28 cellular contexts compared by ENCODE assay signal in the genomic region with DNA sequence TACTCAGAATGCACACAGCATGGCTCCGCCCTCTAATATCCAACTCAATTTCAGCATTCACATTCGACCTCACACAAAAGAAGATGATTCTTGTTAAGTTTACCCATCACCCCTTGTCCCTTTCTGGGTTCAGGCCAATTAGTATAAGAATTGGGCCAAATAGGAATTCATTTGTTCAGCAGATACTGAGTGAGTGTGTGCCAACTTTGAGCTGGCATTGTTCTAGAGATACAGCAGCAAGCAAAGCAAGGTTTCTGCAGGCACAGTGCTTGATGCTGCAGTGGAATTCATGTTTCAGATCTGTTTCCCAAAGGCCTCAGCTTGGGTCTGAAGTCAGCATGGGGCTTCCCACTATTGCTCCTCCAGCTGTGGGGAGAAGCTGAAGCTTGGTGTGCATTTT. TPM values are rescaled to one million over a fixed set of nuclear protein-coding genes. Genes with fewer than 3 reads are reported as not detected.
DNase-seq lines count a peak whose midpoint lies in the region; ATAC-seq, FAIRE-seq and TF ChIP-seq lines count a peak whose summit lies in the region.
"Had no signal": no experiment of that assay in that cellular context is flagged by ENCODE, and none has a peak within 500 bp of the region (broad histone marks: within the 10 kb centered on the region; RNA-seq: fewer than 3 reads in every experiment).

No MANE protein-coding gene starts in this region.

- H3K36me3 ChIP-seq in ACC112 (ENCODE audit: insufficient read depth, low read length) (no peaks in the 10 kb centered on the region), PC-9 (ENCODE audit: low read depth) (no peaks in the 10 kb centered on the region), H1 (ENCODE audit: control insufficient read depth in 2 of 4, insufficient read depth in 4 of 4, low read length in 3 of 4) (no peaks in the 10 kb centered on the region), neural progenitor cell (no peaks in the 10 kb centered on the region), mucosa of descending colon (ENCODE audit: low read depth) (no peaks in the 10 kb centered on the region)
- H3K36me3 ChIP-seq in CD8-positive, alpha-beta memory T cell (ENCODE audit: insufficient read depth, low read length): no peaks in the 10 kb centered on the region
- no peaks in the 10 kb centered on the region for H3K36me3 ChIP-seq in naive thymus-derived CD4-positive, alpha-beta T cell (ENCODE audit: control insufficient read depth in 2 of 3, insufficient read depth in 3 of 3, low read length in 3 of 3)
- H3K36me3 ChIP-seq: heart left ventricle, left lung, SJCRH30, vagina had no signal

- H4K20me1 ChIP-seq in PC-9 (ENCODE audit: insufficient read depth) (no peaks in the 10 kb centered on the region), H1 (replicated peaks in 1 of 2; ENCODE audit: control insufficient read depth in 1 of 2, insufficient read depth in 2 of 2, low read length in 2 of 2) (no peaks in the 10 kb centered on the region), neural progenitor cell (ENCODE audit: low read depth) (no peaks in the 10 kb centered on the region)

- TF ChIP-seq EP300 in H1 (IDR thresholded peaks at IDR 0.05; ENCODE audit: borderline replicate concordance in 1 of 2, low read depth in 2 of 2, low read length in 2 of 2): no peak

- TF ChIP-seq POLR2A in H1 (IDR thresholded peaks at IDR 0.05; ENCODE audit: control extremely low read depth in 1 of 2, low read depth in 2 of 2, low read length in 2 of 2): no peak

- H3K9me3 ChIP-seq in PC-9 (ENCODE audit: insufficient read depth, low read depth) (no peaks in the 10 kb centered on the region), H1 (ENCODE audit: insufficient read depth in 2 of 2, low read depth in 1 of 2, low read length in 1 of 2) (no peaks in the 10 kb centered on the region), neural progenitor cell (ENCODE audit: low read depth) (no peaks in the 10 kb centered on the region), mucosa of descending colon (no peaks in the 10 kb centered on the region)
- no peaks in the 10 kb centered on the region for H3K9me3 ChIP-seq in CD8-positive, alpha-beta memory T cell (ENCODE audit: low read length)
- no peaks in the 10 kb centered on the region for H3K9me3 ChIP-seq in naive thymus-derived CD4-positive, alpha-beta T cell (ENCODE audit: control insufficient read depth in 2 of 3, low read length in 3 of 3)
- H3K9me3 ChIP-seq: heart left ventricle, left lung, SJCRH30, vagina had no signal

- no peaks in the 10 kb centered on the region; the same call in 1 of the 2 replicates for H3K79me1 ChIP-seq in H1 (ENCODE audit: low read depth, low read length)

- H3F3A ChIP-seq in PC-9 (ENCODE audit: insufficient read depth, low read depth): peaks cover 20% of the 10 kb centered on the region
- peaks cover 3% of the 10 kb centered on the region for H3F3A ChIP-seq in neural progenitor cell (ENCODE audit: low read depth)

- no peak overlapping the region for H2BK120ac ChIP-seq in H1 (replicated peaks; ENCODE audit: low read depth, low read length)

- H3K27ac Mint-ChIP-seq in neural progenitor cell: no peak overlapping the region
- H3K27ac Mint-ChIP-seq in CD8-positive, alpha-beta memory T cell: peak overlapping the region in 1 of 8 donors; percentile 54
- no peak overlapping the region for H3K27ac Mint-ChIP-seq in naive thymus-derived CD4-positive, alpha-beta T cell

- no peaks in the 10 kb centered on the region for H3K9me3 Mint-ChIP-seq in neural progenitor cell
- H3K9me3 Mint-ChIP-seq in CD8-positive, alpha-beta memory T cell: no peaks in the 10 kb centered on the region
- no peaks in the 10 kb centered on the region for H3K9me3 Mint-ChIP-seq in naive thymus-derived CD4-positive, alpha-beta T cell

- no peaks in the 10 kb centered on the region for H3K9me2 ChIP-seq in PC-9 (ENCODE audit: insufficient read depth)

- 0 out of 2 replicates have a peak overlapping the region, but pooled peaks have one; percentile 14 for H3K18ac ChIP-seq in H1 (ENCODE audit: extremely low read depth, low read length)

- H3K36me3 Mint-ChIP-seq in neural progenitor cell: no peaks in the 10 kb centered on the region
- H3K36me3 Mint-ChIP-seq in CD8-positive, alpha-beta memory T cell: peaks cover 0 to 1% (median 0%) of the 10 kb centered on the region in 3 donors
- H3K36me3 Mint-ChIP-seq in naive thymus-derived CD4-positive, alpha-beta T cell: no peaks in the 10 kb centered on the region

- H3K79me2 ChIP-seq in ACC112 (ENCODE audit: control insufficient read depth, insufficient read depth, low read length, unreplicated experiment): no peaks in the 10 kb centered on the region
- no peaks in the 10 kb centered on the region for H3K79me2 ChIP-seq in PC-9 (ENCODE audit: low read depth)
- H3K79me2 ChIP-seq in H1 (ENCODE audit: control insufficient read depth in 1 of 2, insufficient read depth in 2 of 2, low read length in 2 of 2): no peaks in the 10 kb centered on the region
- H3K79me2 ChIP-seq in neural progenitor cell (ENCODE audit: low read depth): no peaks in the 10 kb centered on the region

- H3K14ac ChIP-seq in H1 (ENCODE audit: insufficient read length): no peak overlapping the region

- no peak overlapping the region for H4K91ac ChIP-seq in H1 (replicated peaks; ENCODE audit: insufficient read length, low read length)

- no peaks in the 10 kb centered on the region for H3K27me3 ChIP-seq in ACC112 (ENCODE audit: insufficient read depth, low read length)
- no peaks in the 10 kb centered on the region for H3K27me3 ChIP-seq in PC-9 (ENCODE audit: insufficient read depth, low read depth)
- H3K27me3 ChIP-seq in H1 (replicated peaks in 1 of 4; ENCODE audit: control insufficient read depth in 3 of 4, extremely low read depth in 1 of 4, insufficient read depth in 3 of 4, low read length in 3 of 4): no peaks in the 10 kb centered on the region
- no peaks in the 10 kb centered on the region for H3K27me3 ChIP-seq in neural progenitor cell
- no peaks in the 10 kb centered on the region for H3K27me3 ChIP-seq in CD8-positive, alpha-beta memory T cell (ENCODE audit: insufficient read depth, low read length, poor library complexity, severe bottlenecking)
- no peaks in the 10 kb centered on the region for H3K27me3 ChIP-seq in naive thymus-derived CD4-positive, alpha-beta T cell (ENCODE audit: control insufficient read depth in 2 of 2, insufficient read depth in 2 of 2, low read length in 2 of 2)
- H3K27me3 ChIP-seq: heart left ventricle, SJCRH30, vagina had no signal

- peaks cover 2% of the 10 kb centered on the region for H3K27me3 Mint-ChIP-seq in neural progenitor cell (ENCODE audit: insufficient read depth, low read depth)
- H3K27me3 Mint-ChIP-seq in CD8-positive, alpha-beta memory T cell: peaks cover 0 to 17% of the 10 kb centered on the region in 2 donors
- peaks cover 0 to 18% (median 4%) of the 10 kb centered on the region in 5 donors for H3K27me3 Mint-ChIP-seq in naive thymus-derived CD4-positive, alpha-beta T cell

- H4K5ac ChIP-seq in H1 (ENCODE audit: insufficient read length, low read depth, low read length): no peak overlapping the region

- peaks cover 23% of the 10 kb centered on the region for H3K4me1 Mint-ChIP-seq in neural progenitor cell
- no peaks in the 10 kb centered on the region for H3K4me1 Mint-ChIP-seq in CD8-positive, alpha-beta memory T cell
- peaks cover 0 to 4% (median 0%) of the 10 kb centered on the region in 7 donors for H3K4me1 Mint-ChIP-seq in naive thymus-derived CD4-positive, alpha-beta T cell

- no peak overlapping the region for H2BK20ac ChIP-seq in H1 (ENCODE audit: low read length)

- no peak for FAIRE-seq in H1 (lab: Jason Lieb, UNC)
- FAIRE-seq: A204.1, GM19239 had no signal

- no peak overlapping the region for H4K8ac ChIP-seq in H1 (ENCODE audit: extremely low read depth, insufficient read depth, low read length)

- no peak for DNase-seq in PC-9
- no peak for DNase-seq in H1 (ENCODE audit: low read depth in 1 of 2, low spot score in 2 of 2)
- DNase-seq in neural progenitor cell (ENCODE audit: low spot score): no peak
- DNase-seq in CD8-positive, alpha-beta memory T cell: no peak
- no peak for DNase-seq in mucosa of descending colon
- no peak for DNase-seq in naive thymus-derived CD4-positive, alpha-beta T cell
- DNase-seq in Right ventricle myocardium inferior (ENCODE audit: missing footprints): no peak
- DNase-seq: activated CD8-positive, alpha-beta memory T cell treated with anti-CD3 and anti-CD28 coated beads, Interleukin-2, amount 50 U/mL, for 48 hours; activated gamma-delta T cell treated with Interleukin-2 at 50 U/mL for 16 hours; cerebellar nuclear complex; effector memory CD4-positive, alpha-beta T cell; GDM1; Karpas-422; left lung; NCI-H2029 treated with DMSO at 0.1 percent for 48 hours; retina; stimulated activated CD4-positive, alpha-beta T cell treated with anti-CD3 and anti-CD28 coated beads, Interleukin-15, amount 100 ng/mL, for 24 hours; T-helper 2 cell had no signal

- intact Hi-C loops in PC-9 (cut with micrococcal nuclease; ENCODE audit: unreplicated experiment): no loop called here
- intact Hi-C loops in mucosa of descending colon (cut with DNase I, micrococcal nuclease): no loop called here
- intact Hi-C loops in naive thymus-derived CD4-positive, alpha-beta T cell (cut with micrococcal nuclease): no loop called here
- intact Hi-C loops in Right ventricle myocardium inferior (cut with DNase I): no loop called here

- H2BK15ac ChIP-seq in H1 (ENCODE audit: low read length): no peak overlapping the region; the same call in 1 of the 2 replicates

- H3K4me3 ChIP-seq in ACC112 (ENCODE audit: low read depth, low read length) (no peak overlapping the region; the same call in 1 of the 2 replicates), PC-9 (no peak overlapping the region), H1 (ENCODE audit: extremely low read depth in 1 of 4, insufficient read depth in 2 of 4, low read depth in 3 of 4, low read length in 4 of 4) (no peak overlapping the region), neural progenitor cell (no peak overlapping the region), mucosa of descending colon (no peak overlapping the region)
- H3K4me3 ChIP-seq in CD8-positive, alpha-beta memory T cell (ENCODE audit: low read length): no peak overlapping the region
- no peak overlapping the region for H3K4me3 ChIP-seq in naive thymus-derived CD4-positive, alpha-beta T cell (ENCODE audit: low read length)
- H3K4me3 ChIP-seq: heart left ventricle, left lung, SJCRH30, vagina had no signal

- peak overlapping the region; percentile 90 for H3K27ac ChIP-seq in ACC112 (ENCODE audit: low read depth, low read length)
- H3K27ac ChIP-seq in PC-9: peak overlapping the region; percentile 88
- no peak overlapping the region for H3K27ac ChIP-seq in H1 (ENCODE audit: low read depth, low read length)
- H3K27ac ChIP-seq in neural progenitor cell: no peak overlapping the region
- H3K27ac ChIP-seq in CD8-positive, alpha-beta memory T cell (ENCODE audit: low read depth, low read length): no peak overlapping the region
- no peak overlapping the region for H3K27ac ChIP-seq in naive thymus-derived CD4-positive, alpha-beta T cell (ENCODE audit: low read depth, low read length)
- H3K27ac ChIP-seq: C4-2B, heart left ventricle, left lung, SJCRH30, vagina, VCaP had no signal

- H2BK5ac ChIP-seq in H1 (ENCODE audit: low read depth, low read length): no peak overlapping the region

- no peak overlapping the region for H3K56ac ChIP-seq in H1 (replicated peaks; ENCODE audit: insufficient read length, low read depth, low read length)

- H3K23ac ChIP-seq in H1 (ENCODE audit: insufficient read length): no peak overlapping the region

- POLR2A ChIA-PET in PC-9 (lab: Charles Lee; ENCODE audit: unreplicated experiment) (no interaction called here), H1 (lab: Charles Lee; ENCODE audit: partially characterized antibody) (interaction anchor here (1.0 to 2.1 kb wide), 4 partner anchors 12 to 17 kb away, joined by 3 to 6 read pairs (median 4); no protein-coding TSS in a partner anchor)
- POLR2A ChIA-PET in CD8-positive, alpha-beta memory T cell (lab: Charles Lee): no interaction called here
- POLR2A ChIA-PET in naive thymus-derived CD4-positive, alpha-beta T cell (lab: Charles Lee): interaction anchor here (0.8 kb wide), 1 partner anchor 27 kb away, joined by 4 read pairs; no protein-coding TSS in a partner anchor

- no peak overlapping the region for H2BK12ac ChIP-seq in H1 (ENCODE audit: low read depth, low read length)

- TF ChIP-seq RAD21 in H1 (IDR thresholded peaks at IDR 0.05 in 1 of 2, conservative IDR thresholded peaks at IDR 0.05 in 1 of 2; ENCODE audit: low read depth in 2 of 2, low read length in 2 of 2): no peak

- H3K4me2 ChIP-seq in PC-9: peak overlapping the region; percentile 68
- no peak overlapping the region for H3K4me2 ChIP-seq in H1 (ENCODE audit: insufficient read depth in 1 of 2, low read depth in 2 of 2, low read length in 2 of 2)
- H3K4me2 ChIP-seq in neural progenitor cell: no peak overlapping the region

- peaks cover 50% of the 10 kb centered on the region for H3K4me1 ChIP-seq in ACC112 (ENCODE audit: control insufficient read depth, insufficient read depth, low read length, unreplicated experiment)
- peaks cover 30% of the 10 kb centered on the region for H3K4me1 ChIP-seq in PC-9 (replicated peaks; ENCODE audit: insufficient read depth)
- peaks cover 0 to 5% (median 0%) of the 10 kb centered on the region in 4 experiments; a peak in 1 of 7 replicates for H3K4me1 ChIP-seq in H1 (replicated peaks in 1 of 4; ENCODE audit: control insufficient read depth in 3 of 4, insufficient read depth in 4 of 4, low read length in 3 of 4)
- peaks cover 4% of the 10 kb centered on the region for H3K4me1 ChIP-seq in neural progenitor cell
- H3K4me1 ChIP-seq in CD8-positive, alpha-beta memory T cell (ENCODE audit: insufficient read depth, low read length): no peaks in the 10 kb centered on the region
- H3K4me1 ChIP-seq in mucosa of descending colon (ENCODE audit: low read depth): no peaks in the 10 kb centered on the region
- H3K4me1 ChIP-seq in naive thymus-derived CD4-positive, alpha-beta T cell (ENCODE audit: control insufficient read depth in 2 of 2, insufficient read depth in 2 of 2, low read length in 2 of 2): no peaks in the 10 kb centered on the region
- H3K4me1 ChIP-seq: vagina had no signal

- ATAC-seq in mucosa of descending colon (no peak), Right ventricle myocardium inferior (no peak)
- no peak for ATAC-seq in naive thymus-derived CD4-positive, alpha-beta T cell

- H3K9ac ChIP-seq in H1 (replicated peaks in 1 of 4; ENCODE audit: extremely low read depth in 1 of 4, low read depth in 3 of 4, low read length in 3 of 4) (no peak overlapping the region), neural progenitor cell (no peak overlapping the region)

- CTCF ChIA-PET in PC-9 (lab: Charles Lee): interaction anchor here (0.5 kb wide), 1 partner anchor 356 kb away, joined by 8 read pairs; no protein-coding TSS in a partner anchor
- CTCF ChIA-PET in H1 (lab: Charles Lee; ENCODE audit: partially characterized antibody): interaction anchor here (0.6 to 2.0 kb wide), 2 partner anchors 10 to 49 kb away, joined by 3 to 10 read pairs; no protein-coding TSS in a partner anchor
- CTCF ChIA-PET in CD8-positive, alpha-beta memory T cell (lab: Charles Lee): interaction anchor here (0.7 to 2.0 kb wide), 3 partner anchors 10 to 27 kb away, joined by 3 to 5 read pairs (median 3); a partner anchor contains a TSS
- CTCF ChIA-PET in naive thymus-derived CD4-positive, alpha-beta T cell (lab: Charles Lee): interaction anchor here (0.7 kb wide), 2 partner anchors 517 to 765 kb away, joined by 3 to 4 read pairs; a partner anchor contains a TSS

- 83% methylated on average over 2 of the region's 2 CpGs; no CpG with 5 or more reads in 1 of the 2 experiments for WGBS in H1 (ENCODE audit: extremely low coverage in 1 of 2, insufficient coverage in 1 of 2, insufficient read length in 1 of 2, insufficient replicate concordance in 2 of 2, low coverage in 1 of 2, low lambda C conversion rate in 2 of 2, missing lambda C conversion rate in 1 of 2), 2 experiments

- H2AFZ ChIP-seq in ACC112 (ENCODE audit: low read length, unreplicated experiment): no peak overlapping the region
- peak overlapping the region; percentile 69; the same call in 1 of the 2 replicates for H2AFZ ChIP-seq in PC-9
- 0 out of 2 replicates have a peak overlapping the region, but pooled peaks have one; percentile 6 for H2AFZ ChIP-seq in H1 (ENCODE audit: low read length)
- H2AFZ ChIP-seq in neural progenitor cell (replicated peaks): peak overlapping the region; percentile 53

- H3K4ac ChIP-seq in H1 (replicated peaks; ENCODE audit: insufficient read length, low read depth, low read length): no peak overlapping the region

- BruUV-seq in PC-9 (replicated peaks; lab: Mats Ljungman, UMichigan): no TSS peak

- H2AK5ac ChIP-seq in H1 (ENCODE audit: low read depth, low read length): no peak overlapping the region

- no peaks in the 10 kb centered on the region for H3K23me2 ChIP-seq in H1 (ENCODE audit: low read depth, low read length)

- TF ChIP-seq CTCF in PC-9 (conservative IDR thresholded peaks at IDR 0.05) (no peak), H1 (IDR thresholded peaks at IDR 0.05; ENCODE audit: control extremely low read depth in 1 of 3, insufficient read depth in 1 of 3, low read depth in 1 of 3, low read length in 3 of 3) (no peak), neural progenitor cell (IDR thresholded peaks at IDR 0.05) (no peak), mucosa of descending colon (IDR thresholded peaks at IDR 0.05) (no peak)

- no peak overlapping the region for H3K4me3 Mint-ChIP-seq in neural progenitor cell
- no peak overlapping the region for H3K4me3 Mint-ChIP-seq in CD8-positive, alpha-beta memory T cell
- no peak overlapping the region for H3K4me3 Mint-ChIP-seq in naive thymus-derived CD4-positive, alpha-beta T cell

RNA-seq across cellular contexts. Expression of a gene that starts 6.5 kb away (rescaled TPM):
- total RNA-seq in PC-9 (2021): 0.20 TPM in 1 of 2 replicates, not detected in the other
- total RNA-seq in H1 (2021; fragmentation: NEBNext Ultra II Directional; extraction: Animal tissue kit (Norgen Biotek cat#: 25700)): 0.13 and 0.36 TPM in 2 replicates
- 0.09 and 0.20 TPM in 2 replicates for polyA plus RNA-seq in H1 (2011; rRNA removed)
- 0.19 TPM for polyA plus RNA-seq in H1 (2011; cell fraction: cytosol; rRNA removed)
- 0.20 TPM for polyA plus RNA-seq in H1 (2011; cell fraction: nucleus; rRNA removed)
- 0.16 to 0.24 TPM (median 0.20 TPM) in 4 replicates for polyA plus RNA-seq in H1 (2012, experiment 1 of 2)
- not detected for polyA plus RNA-seq in H1 (2012, experiment 2 of 2)
- 0.10 TPM for polyA plus RNA-seq in H1 (2013, experiment 1 of 2)
- 0.11 TPM for polyA plus RNA-seq in H1 (2013, experiment 2 of 2)
- 0.25 and 0.95 TPM in 2 replicates for polyA minus RNA-seq in H1 (2011; rRNA and poly(A)+ RNA removed)
- polyA minus RNA-seq in H1 (2011; cell fraction: cytosol; rRNA and poly(A)+ RNA removed): not detected
- 0.30 TPM for polyA minus RNA-seq in H1 (2011; cell fraction: nucleus; rRNA and poly(A)+ RNA removed)
- 0.34 and 0.37 TPM in 2 replicates for total RNA-seq in neural progenitor cell (ENCODE audit: low replicate concordance)
- total RNA-seq in CD8-positive, alpha-beta memory T cell: under 1 TPM in 1 of 2 experiments, not detected in 1; 0.09 TPM
- polyA plus RNA-seq in CD8-positive, alpha-beta memory T cell: not detected
- total RNA-seq in mucosa of descending colon: not detected
- under 1 TPM in 2 of 5 experiments, not detected in 3; 0.13 to 0.22 TPM for total RNA-seq in naive thymus-derived CD4-positive, alpha-beta T cell
- not detected for polyA plus RNA-seq in naive thymus-derived CD4-positive, alpha-beta T cell
- total RNA-seq in Right ventricle myocardium inferior: not detected
- total RNA-seq: HT1080, left lung, subcutaneous adipose tissue, vagina had no signal
- polyA plus RNA-seq: heart left ventricle had no signal

RNA-seq across cellular contexts. Expression of a gene that starts 27.1 kb away (rescaled TPM):
- total RNA-seq in PC-9 (2021) (38.0 and 48.9 TPM in 2 replicates), neural progenitor cell (ENCODE audit: low replicate concordance) (35.1 and 40.7 TPM in 2 replicates), mucosa of descending colon (10 to 100 TPM; 32.8 to 38.3 (median 38.2) TPM), Right ventricle myocardium inferior (16.9 TPM)
- 46.4 and 50.6 TPM in 2 replicates for total RNA-seq in H1 (2021; fragmentation: NEBNext Ultra II Directional; extraction: Animal tissue kit (Norgen Biotek cat#: 25700))
- polyA plus RNA-seq in H1 (2011; rRNA removed): 16.6 and 16.8 TPM in 2 replicates
- polyA plus RNA-seq in H1 (2011; cell fraction: cytosol; rRNA removed): 33.8 TPM
- 38.9 TPM for polyA plus RNA-seq in H1 (2011; cell fraction: nucleus; rRNA removed)
- 30.7 to 51.5 TPM (median 35.5 TPM) in 4 replicates for polyA plus RNA-seq in H1 (2012, experiment 1 of 2)
- 3.5 TPM for polyA plus RNA-seq in H1 (2012, experiment 2 of 2)
- 62.9 TPM for polyA plus RNA-seq in H1 (2013, experiment 1 of 2)
- 61.9 TPM for polyA plus RNA-seq in H1 (2013, experiment 2 of 2)
- polyA minus RNA-seq in H1 (2011; rRNA and poly(A)+ RNA removed): 21.2 and 23.5 TPM in 2 replicates
- polyA minus RNA-seq in H1 (2011; cell fraction: cytosol; rRNA and poly(A)+ RNA removed): 18.3 TPM
- 96.2 TPM for polyA minus RNA-seq in H1 (2011; cell fraction: nucleus; rRNA and poly(A)+ RNA removed)
- 10 to 100 TPM; 74.8 to 78.1 TPM for total RNA-seq in CD8-positive, alpha-beta memory T cell
- polyA plus RNA-seq in CD8-positive, alpha-beta memory T cell: 32.3 TPM
- 100 to 1,000 TPM in 4 of 5 experiments, 10 to 100 TPM in 1; 85.5 to 136 (median 118) TPM for total RNA-seq in naive thymus-derived CD4-positive, alpha-beta T cell
- polyA plus RNA-seq in naive thymus-derived CD4-positive, alpha-beta T cell: 10 to 100 TPM; 21.6 to 22.2 TPM

RNA-seq across cellular contexts. Expression of a gene that starts 27.2 kb away (rescaled TPM):
- 31.8 and 37.0 TPM in 2 replicates for total RNA-seq in PC-9 (2021)
- 34.3 and 38.5 TPM in 2 replicates for total RNA-seq in H1 (2021; fragmentation: NEBNext Ultra II Directional; extraction: Animal tissue kit (Norgen Biotek cat#: 25700))
- polyA plus RNA-seq in H1 (2011; rRNA removed): 3.5 and 6.0 TPM in 2 replicates
- polyA plus RNA-seq in H1 (2011; cell fraction: cytosol; rRNA removed): 16.3 TPM
- 3.4 TPM for polyA plus RNA-seq in H1 (2011; cell fraction: nucleus; rRNA removed)
- polyA plus RNA-seq in H1 (2012, experiment 1 of 2): 14.1 to 48.8 TPM (median 22.4 TPM) in 4 replicates
- polyA plus RNA-seq in H1 (2012, experiment 2 of 2): 2.0 TPM
- 15.2 TPM for polyA plus RNA-seq in H1 (2013, experiment 1 of 2)
- 14.0 TPM for polyA plus RNA-seq in H1 (2013, experiment 2 of 2)
- polyA minus RNA-seq in H1 (2011; rRNA and poly(A)+ RNA removed): 7.3 and 7.7 TPM in 2 replicates
- 8.1 TPM for polyA minus RNA-seq in H1 (2011; cell fraction: cytosol; rRNA and poly(A)+ RNA removed)
- 17.2 TPM for polyA minus RNA-seq in H1 (2011; cell fraction: nucleus; rRNA and poly(A)+ RNA removed)
- total RNA-seq in neural progenitor cell (ENCODE audit: low replicate concordance): 63.8 and 89.8 TPM in 2 replicates
- total RNA-seq in CD8-positive, alpha-beta memory T cell: 10 to 100 TPM; 43.2 to 43.3 TPM
- polyA plus RNA-seq in CD8-positive, alpha-beta memory T cell: 54.8 TPM
- total RNA-seq in mucosa of descending colon: 10 to 100 TPM; 50.8 to 71.4 (median 66.1) TPM
- total RNA-seq in naive thymus-derived CD4-positive, alpha-beta T cell: 10 to 100 TPM; 46.8 to 75.2 (median 54.0) TPM
- polyA plus RNA-seq in naive thymus-derived CD4-positive, alpha-beta T cell: 10 to 100 TPM; 38.3 to 47.8 TPM
- 24.1 TPM for total RNA-seq in Right ventricle myocardium inferior

RNA-seq across cellular contexts. Expression of a gene that starts 58.4 kb away (rescaled TPM):
- total RNA-seq in PC-9 (2021): 17.9 and 21.5 TPM in 2 replicates
- total RNA-seq in H1 (2021; fragmentation: NEBNext Ultra II Directional; extraction: Animal tissue kit (Norgen Biotek cat#: 25700)): 5.6 TPM in 2 replicates
- polyA plus RNA-seq in H1 (2011; rRNA removed): 1.6 and 2.9 TPM in 2 replicates
- polyA plus RNA-seq in H1 (2011; cell fraction: cytosol; rRNA removed): 2.7 TPM
- polyA plus RNA-seq in H1 (2011; cell fraction: nucleus; rRNA removed): 0.86 TPM
- polyA plus RNA-seq in H1 (2012, experiment 1 of 2): 2.6 to 4.2 TPM (median 3.4 TPM) in 4 replicates
- polyA plus RNA-seq in H1 (2012, experiment 2 of 2): 0.88 TPM
- polyA plus RNA-seq in H1 (2013, experiment 1 of 2): 3.3 TPM
- 3.7 TPM for polyA plus RNA-seq in H1 (2013, experiment 2 of 2)
- 0.88 and 1.7 TPM in 2 replicates for polyA minus RNA-seq in H1 (2011; rRNA and poly(A)+ RNA removed)
- polyA minus RNA-seq in H1 (2011; cell fraction: cytosol; rRNA and poly(A)+ RNA removed): not detected
- 1.00 TPM for polyA minus RNA-seq in H1 (2011; cell fraction: nucleus; rRNA and poly(A)+ RNA removed)
- total RNA-seq in neural progenitor cell (ENCODE audit: low replicate concordance): 2.6 and 3.7 TPM in 2 replicates
- total RNA-seq in CD8-positive, alpha-beta memory T cell: 10 to 100 TPM; 29.6 to 31.3 TPM
- 55.2 TPM for polyA plus RNA-seq in CD8-positive, alpha-beta memory T cell
- total RNA-seq in mucosa of descending colon: 1 to 10 TPM; 5.9 to 8.9 (median 7.8) TPM
- 10 to 100 TPM in 4 of 5 experiments, 1 to 10 TPM in 1; 5.8 to 17.3 (median 13.5) TPM for total RNA-seq in naive thymus-derived CD4-positive, alpha-beta T cell
- polyA plus RNA-seq in naive thymus-derived CD4-positive, alpha-beta T cell: 10 to 100 TPM; 16.5 to 22.2 TPM
- 1.1 TPM for total RNA-seq in Right ventricle myocardium inferior
- total RNA-seq: HT1080, SJCRH30 had no signal

Comparison
In these comparisons a context has a peak if more than half of its experiments do, and no peak if none do; other contexts are left out.
1. H3K27ac ChIP-seq: peak in ACC112 (single experiment) and PC-9 (single experiment); none in H1 (single experiment), neural progenitor cell (single experiment), CD8-positive, alpha-beta memory T cell (single experiment) and naive thymus-derived CD4-positive, alpha-beta T cell (single experiment).
2. POLR2A ChIA-PET loops: an anchor here in H1 (1.0 to 2.1 kb wide) and naive thymus-derived CD4-positive, alpha-beta T cell (0.8 kb wide); none called in PC-9 and CD8-positive, alpha-beta memory T cell.